ENCODE assay signal across 8 cellular contexts in genomic region chr6:34887753-34888440, GRCh38. TPM values are rescaled to one million over a fixed set of nuclear protein-coding genes. Genes with fewer than 3 reads are reported as not detected.
DNase-seq lines count a peak whose midpoint lies in the region; ATAC-seq lines count a peak whose summit lies in the region.

TSS of gene TAF11 (minus strand) at chr6:34888042. CDS start at chr6:34887957, 85 bp downstream.

- peaks cover 0 to 4% of the 10 kb centered on the region in 2 donors for H3K27me3 Mint-ChIP-seq in CD8-positive, alpha-beta memory T cell

- peaks cover 7 to 44% (median 11%) of the 10 kb centered on the region in 3 donors for H3K36me3 Mint-ChIP-seq in CD8-positive, alpha-beta memory T cell

- H3K27ac ChIP-seq in CD8-positive, alpha-beta memory T cell (ENCODE audit: low read depth, low read length), result peak within 1 kb of the TSS; percentile 94
- peak within 1 kb of the TSS; percentile 91 for H3K27ac ChIP-seq in effector memory CD4-positive, alpha-beta T cell (ENCODE audit: insufficient read depth, low read length, poor library complexity, severe bottlenecking)

- POLR2A ChIA-PET in CD8-positive, alpha-beta memory T cell (lab: Charles Lee), result interaction anchor here (0.5 to 2.6 kb wide), 10 partner anchors 8 to 705 kb away, joined by 3 to 14 read pairs (median 4); partner anchors contain the start of genes BLTP3A, HMGA1 and SNRPC

- H3K27ac Mint-ChIP-seq in CD8-positive, alpha-beta memory T cell, result peak within 1 kb of the TSS; percentile 94 to 100 (median 99)

- ATAC-seq in GM21367 (IDR thresholded peaks at IDR 0.05; ENCODE audit: unreplicated experiment), result peak; percentile 48

- no peaks in the 10 kb centered on the region for H3K36me3 ChIP-seq in CD8-positive, alpha-beta memory T cell (ENCODE audit: insufficient read depth, low read length)
- peaks cover 8% of the 10 kb centered on the region for H3K36me3 ChIP-seq in effector memory CD4-positive, alpha-beta T cell (ENCODE audit: control insufficient read depth, insufficient read depth, low read length)

- no peaks in the 10 kb centered on the region for H3K27me3 ChIP-seq in CD8-positive, alpha-beta memory T cell (ENCODE audit: insufficient read depth, low read length, poor library complexity, severe bottlenecking)
- H3K27me3 ChIP-seq in effector memory CD4-positive, alpha-beta T cell (replicated peaks; ENCODE audit: control insufficient read depth, insufficient read depth, low read length, poor library complexity, severe bottlenecking), result no peaks in the 10 kb centered on the region

- CTCF ChIA-PET in CD8-positive, alpha-beta memory T cell (lab: Charles Lee), result interaction anchor here (1.0 to 1.4 kb wide), 2 partner anchors 22 to 131 kb away, joined by 3 to 6 read pairs; partner anchors contain the start of gene SNRPC

- peaks cover 0 to 4% (median 0%) of the 10 kb centered on the region in 5 donors for H3K9me3 Mint-ChIP-seq in CD8-positive, alpha-beta memory T cell

- peak within 1 kb of the TSS; percentile 99 to 100 (median 100) for H3K4me3 Mint-ChIP-seq in CD8-positive, alpha-beta memory T cell

- peak within 1 kb of the TSS; percentile 89 for H3K4me3 ChIP-seq in CD8-positive, alpha-beta memory T cell (ENCODE audit: low read length)
- H3K4me3 ChIP-seq in effector memory CD4-positive, alpha-beta T cell (ENCODE audit: insufficient read depth, low read depth, low read length, poor library complexity, severe bottlenecking), result peak within 1 kb of the TSS; percentile 87

- no peaks in the 10 kb centered on the region for H3K9me3 ChIP-seq in CD8-positive, alpha-beta memory T cell (ENCODE audit: low read length)
- H3K9me3 ChIP-seq in effector memory CD4-positive, alpha-beta T cell (ENCODE audit: control insufficient read depth, low read length), result no peaks in the 10 kb centered on the region

- peaks cover 47 to 74% (median 66%) of the 10 kb centered on the region in 3 donors for H3K4me1 Mint-ChIP-seq in CD8-positive, alpha-beta memory T cell

- H3K4me1 ChIP-seq in CD8-positive, alpha-beta memory T cell (ENCODE audit: insufficient read depth, low read length), result peaks cover 27% of the 10 kb centered on the region
- H3K4me1 ChIP-seq in effector memory CD4-positive, alpha-beta T cell (ENCODE audit: control insufficient read depth, insufficient read depth, low read length, poor library complexity, severe bottlenecking), result peaks cover 15% of the 10 kb centered on the region

- peak; percentile 83 to 93 (median 85) for DNase-seq in CD8-positive, alpha-beta memory T cell
- DNase-seq in HUDEP-2 (lab: John Stamatoyannopoulos, UW; ENCODE audit: unreplicated experiment in 76 of 76), result peak in 75 of 76 experiments; percentile 46 to 95 (median 87)
- DNase-seq in NOMO-1 treated with dmso at 0.1 percent for 144 hours (lab: John Stamatoyannopoulos, UW; ENCODE audit: unreplicated experiment), result peak; percentile 84
- DNase-seq in activated CD8-positive, alpha-beta memory T cell treated with anti-CD3 and anti-CD28 coated beads for 4 hours (ENCODE audit: low read depth in 2 of 2), result peak; percentile 82
- DNase-seq in effector memory CD4-positive, alpha-beta T cell, result peak; percentile 79 to 85 (median 79)
- DNase-seq in lung microvascular endothelial cell (ENCODE audit: low read depth in 2 of 2), result peak; percentile 95 to 96
- DNase-seq in stimulated activated CD4-positive, alpha-beta T cell treated with anti-CD3 and anti-CD28 coated beads, TNF-alpha, amount 100 ng/mL, for 4 hours (ENCODE audit: low read depth in 3 of 3), result peak; percentile 75 to 80 (median 79)

RNA-seq across cellular contexts. Expression of gene TAF11, which starts in this region (rescaled TPM):
- total RNA-seq in CD8-positive, alpha-beta memory T cell, result 10 to 100 TPM; 28.9 to 34.1 TPM
- 19.4 TPM for polyA plus RNA-seq in CD8-positive, alpha-beta memory T cell
- 25.9 and 26.0 TPM in 2 replicates for total RNA-seq in lung microvascular endothelial cell

Comparison
In these comparisons a context has a peak if more than half of its experiments do, and no peak if none do; other contexts are left out.
1. Peak in every context shown above with its lines: DNase-seq, ATAC-seq, H3K4me3 ChIP-seq and H3K27ac ChIP-seq.